ENCODE assay signal across 8 cellular contexts in genomic region chr22:31943976-31944699, GRCh38. TPM values are rescaled to one million over a fixed set of nuclear protein-coding genes. Genes with fewer than 3 reads are reported as not detected.
A peak's percentile ranks its signal among the peaks of the same experiment; 100 is the strongest.
DNase-seq lines count a peak whose midpoint lies in the region; ATAC-seq and TF ChIP-seq lines count a peak whose summit lies in the region.

Gene YWHAH, plus strand, starts transcription at chr22:31944535. Its CDS starts 199 bp downstream, at chr22:31944734.

- H3K27ac Mint-ChIP-seq in mesothelial cell of epicardium: peak within 1 kb of the TSS; percentile 93

- no peaks in the 10 kb centered on the region for H3K27me3 Mint-ChIP-seq in mesothelial cell of epicardium (ENCODE audit: low read depth)

- DNase-seq in CMK (ENCODE audit: low read depth) (peak; percentile 85), HS-5 (ENCODE audit: low read depth) (peak; percentile 71), NOMO-1 treated with dmso at 0.1 percent for 144 hours (lab: John Stamatoyannopoulos, UW; ENCODE audit: unreplicated experiment) (peak; percentile 84), mesothelial cell of epicardium (ENCODE audit: low spot score in 2 of 2, unreplicated experiment in 2 of 2) (peak; percentile 97 to 99)
- DNase-seq in activated CD8-positive, alpha-beta memory T cell treated with anti-CD3 and anti-CD28 coated beads, Interleukin-2, amount 50 U/mL, for 1 hour (ENCODE audit: extremely low read depth): peak; percentile 50
- DNase-seq in stimulated activated CD8-positive, alpha-beta memory T cell treated with anti-CD3 and anti-CD28 coated beads, Interleukin-15, amount 100 ng/mL, for 4 hours (ENCODE audit: low read depth in 2 of 2): peak; percentile 77 to 82

- H3K9me3 Mint-ChIP-seq in mesothelial cell of epicardium: no peaks in the 10 kb centered on the region

- peaks cover 4% of the 10 kb centered on the region for H3K36me3 Mint-ChIP-seq in mesothelial cell of epicardium

- peak within 1 kb of the TSS; percentile 87 for H3K4me3 Mint-ChIP-seq in mesothelial cell of epicardium

- in situ Hi-C loops in endometrial microvascular endothelial cells (cut with HindIII; ENCODE audit: inconsistent ontology term, low pct_unique_long_range_greater_than_20kb, low sequenced_read_pairs): no loop called here

- ATAC-seq in GM19467 (IDR thresholded peaks at IDR 0.05; ENCODE audit: unreplicated experiment): peak; percentile 58

- peaks cover 12% of the 10 kb centered on the region for H3K4me1 Mint-ChIP-seq in mesothelial cell of epicardium

- no peak for TF ChIP-seq CTCF in mesothelial cell of epicardium (IDR thresholded peaks at IDR 0.05; ENCODE audit: unreplicated experiment)

RNA-seq across cellular contexts. Expression of gene YWHAH, which starts in this region (rescaled TPM):
- total RNA-seq in endometrial microvascular endothelial cells (ENCODE audit: inconsistent ontology term) (217 TPM), mesothelial cell of epicardium (57.8 to 65.6 TPM (median 64.4 TPM) in 3 replicates)

Comparison
In these comparisons a context has a peak if more than half of its experiments do, and no peak if none do; other contexts are left out.
1. Peak in every context shown above with its lines: DNase-seq and ATAC-seq.